Comparison of ENCODE assay signal across 8 cellular contexts in genomic region chr6:107132330-107132954, GRCh38. TPM values are rescaled to one million over a fixed set of nuclear protein-coding genes. Genes with fewer than 3 reads are reported as not detected.
A peak's percentile ranks its signal among the peaks of the same experiment; 100 is the strongest.
DNase-seq lines count a peak whose midpoint lies in the region; ATAC-seq, FAIRE-seq and TF ChIP-seq lines count a peak whose summit lies in the region.

No MANE protein-coding gene starts in this region.

- no peak overlapping the region for H3K4me3 ChIP-seq in NB4 (ENCODE audit: low read depth, low read length)

- peak; percentile 28 for TF ChIP-seq CTCF in NB4 (IDR thresholded peaks at IDR 0.05; ENCODE audit: low read depth, low read length)

- no peaks in the 10 kb centered on the region for H3K9me3 Mint-ChIP-seq in activated naive CD8-positive, alpha-beta T cell treated with anti-CD3 and anti-CD28 coated beads, Interleukin-2, amount 50 U/mL, for 24 hours

- no peak for TF ChIP-seq POLR2A in NB4 (IDR thresholded peaks at IDR 0.05; ENCODE audit: extremely low read depth, insufficient read length)

- FAIRE-seq in urothelium cell line (lab: Jason Lieb, UNC): no peak

- H3K27me3 Mint-ChIP-seq in activated naive CD8-positive, alpha-beta T cell treated with anti-CD3 and anti-CD28 coated beads, Interleukin-2, amount 50 U/mL, for 24 hours: no peaks in the 10 kb centered on the region

- H3K4me3 Mint-ChIP-seq in activated naive CD8-positive, alpha-beta T cell treated with anti-CD3 and anti-CD28 coated beads, Interleukin-2, amount 50 U/mL, for 24 hours: no peak overlapping the region

- ATAC-seq in activated naive CD8-positive, alpha-beta T cell treated with anti-CD3 and anti-CD28 coated beads, Interleukin-2, amount 50 U/mL, for 24 hours: no peak
- ATAC-seq in HG02852 (IDR thresholded peaks at IDR 0.05; ENCODE audit: unreplicated experiment): no peak

- H3K27ac Mint-ChIP-seq in activated naive CD8-positive, alpha-beta T cell treated with anti-CD3 and anti-CD28 coated beads, Interleukin-2, amount 50 U/mL, for 24 hours: no peak overlapping the region

- no peaks in the 10 kb centered on the region for H3K36me3 Mint-ChIP-seq in activated naive CD8-positive, alpha-beta T cell treated with anti-CD3 and anti-CD28 coated beads, Interleukin-2, amount 50 U/mL, for 24 hours (ENCODE audit: low read depth)

- H3K4me1 Mint-ChIP-seq in activated naive CD8-positive, alpha-beta T cell treated with anti-CD3 and anti-CD28 coated beads, Interleukin-2, amount 50 U/mL, for 24 hours: no peaks in the 10 kb centered on the region

- DNase-seq in NCI-H2081 (lab: John Stamatoyannopoulos, UW) (peak; percentile 1 to 7), NCI-H2081 treated with DMSO at 0.1 percent for 48 hours (lab: John Stamatoyannopoulos, UW) (no peak), NB4 (ENCODE audit: low read depth) (peak; percentile 50), mesenteric fat pad (ENCODE audit: low spot score) (peak; percentile 30), putamen (ENCODE audit: low spot score) (no peak), urothelium cell line (ENCODE audit: low spot score) (no peak)
- DNase-seq in activated naive CD8-positive, alpha-beta T cell treated with anti-CD3 and anti-CD28 coated beads, Interleukin-2, amount 50 U/mL, for 24 hours: peak; percentile 31

RNA-seq across cellular contexts. Expression of gene BEND3, which starts 17.1 kb away (rescaled TPM):
- total RNA-seq in mesenteric fat pad: 3.4 TPM

Comparison
In these comparisons a context has a peak if more than half of its experiments do, and no peak if none do; other contexts are left out.
1. DNase-seq: peak in NCI-H2081 (2 of 2), NB4 (single experiment), activated naive CD8-positive, alpha-beta T cell treated with anti-CD3 and anti-CD28 coated beads, Interleukin-2, amount 50 U/mL, for 24 hours (single experiment) and mesenteric fat pad (single experiment); none in NCI-H2081 treated with DMSO at 0.1 percent for 48 hours (single experiment), putamen (single experiment) and urothelium cell line (single experiment).